In genomic region chr2:181832015-181832414, GRCh38 we compare ENCODE assay signal across 26 cellular contexts.
"Had no signal": no experiment of that assay in that cellular context is flagged by ENCODE, and none has a peak within 500 bp of the region (broad histone marks: within the 10 kb centered on the region; RNA-seq: fewer than 3 reads in every experiment).

No MANE protein-coding gene starts in this region.

- H3K9me3 ChIP-seq: esophagus muscularis mucosa, gastrocnemius medialis, heart right ventricle, left lung, lower lobe of right lung had no signal

- H3K4me1 Mint-ChIP-seq: memory B cell; naive thymus-derived CD4-positive, alpha-beta T cell had no signal

- H3K4me3 ChIP-seq: coronary artery, dorsolateral prefrontal cortex, esophagus muscularis mucosa, gastrocnemius medialis, heart right ventricle, left lung, lower lobe of right lung had no signal

- H3K36me3 Mint-ChIP-seq: memory B cell; naive thymus-derived CD4-positive, alpha-beta T cell had no signal

- H3K4me3 Mint-ChIP-seq: memory B cell; naive thymus-derived CD4-positive, alpha-beta T cell had no signal

- FAIRE-seq: colon, endothelial cell of umbilical vein, islet of Langerhans, keratinocyte had no signal

- H3K27ac Mint-ChIP-seq: memory B cell; naive thymus-derived CD4-positive, alpha-beta T cell had no signal

- ATAC-seq: gastrocnemius medialis; heart right ventricle; left cardiac atrium; left lung; left ventricle myocardium superior; lower lobe of right lung; naive thymus-derived CD4-positive, alpha-beta T cell had no signal

- H3K27me3 ChIP-seq: esophagus muscularis mucosa, gastrocnemius medialis, left lung had no signal

- H3K36me3 ChIP-seq: esophagus muscularis mucosa, gastrocnemius medialis, heart right ventricle, left lung, lower lobe of right lung had no signal

- H3K4me1 ChIP-seq: esophagus muscularis mucosa, gastrocnemius medialis, heart right ventricle, left lung, lower lobe of right lung had no signal

- H3K27ac ChIP-seq: coronary artery, dorsolateral prefrontal cortex, epithelial cell of prostate, esophagus muscularis mucosa, gastrocnemius medialis, heart right ventricle, left lung, lower lobe of right lung had no signal

- DNase-seq: dermis blood vessel endothelial cell; dorsolateral prefrontal cortex; effector CD4-positive, alpha-beta T cell; effector memory CD4-positive, alpha-beta T cell; erythroblast; foreskin melanocyte; gastrocnemius medialis; glutamatergic neuron; head of caudate nucleus; heart right ventricle; hippocampal formation; left cardiac atrium; left lung; left ventricle myocardium superior; lower lobe of right lung; mesendoderm; midbrain; naive thymus-derived CD4-positive, alpha-beta T cell had no signal
